ENCODE assay signal across 9 cellular contexts in the genomic region with DNA sequence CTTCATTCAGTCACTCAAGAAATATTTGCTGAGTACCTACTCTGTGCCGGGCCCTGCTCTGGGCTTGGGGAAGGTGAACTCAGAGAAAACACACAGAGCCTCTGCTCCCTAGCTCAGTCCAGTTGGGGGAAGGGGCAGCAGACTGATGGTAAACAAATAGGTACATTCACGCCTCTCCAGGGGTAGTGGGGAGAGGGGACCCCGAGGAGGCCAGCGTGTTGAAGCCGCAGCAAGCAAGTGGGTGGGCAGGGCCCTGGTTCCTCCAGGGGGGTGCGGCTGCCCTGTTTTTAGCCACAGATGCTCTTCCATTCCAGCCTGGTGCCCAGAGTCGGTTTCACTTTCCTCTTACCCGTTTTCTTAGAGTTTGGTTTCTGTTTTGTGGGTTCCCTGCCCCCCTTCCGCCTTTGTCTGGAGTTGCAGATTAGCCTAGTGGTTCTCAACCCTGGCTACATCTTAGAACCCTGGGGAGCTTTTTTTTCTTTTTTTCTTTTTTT. TPM values are rescaled to one million over a fixed set of nuclear protein-coding genes. Genes with fewer than 3 reads are reported as not detected.
DNase-seq lines count a peak whose midpoint lies in the region; ATAC-seq, FAIRE-seq and TF ChIP-seq lines count a peak whose summit lies in the region.
"Had no signal": no experiment of that assay in that cellular context is flagged by ENCODE, and none has a peak within 500 bp of the region (broad histone marks: within the 10 kb centered on the region; RNA-seq: fewer than 3 reads in every experiment).

No MANE protein-coding gene starts in this region.

- ATAC-seq in right cardiac atrium (peak; percentile 24 to 27), GM21360 (IDR thresholded peaks at IDR 0.05; ENCODE audit: unreplicated experiment) (no peak)

- peak overlapping the region; percentile 68 to 97 (median 94) for H3K27ac Mint-ChIP-seq in IgD-negative memory B cell
- H3K27ac Mint-ChIP-seq in activated CD4-positive, alpha-beta memory T cell treated with anti-CD3 and anti-CD28 coated beads, Interleukin-2, amount 10 ng/mL, durations not matched to agents 7 days and 5 days: peak overlapping the region; percentile 95

- H3K9me3 Mint-ChIP-seq in IgD-negative memory B cell: no peaks in the 10 kb centered on the region
- no peaks in the 10 kb centered on the region for H3K9me3 Mint-ChIP-seq in activated CD4-positive, alpha-beta memory T cell treated with anti-CD3 and anti-CD28 coated beads, Interleukin-2, amount 10 ng/mL, durations not matched to agents 7 days and 5 days

- H3K27me3 Mint-ChIP-seq in IgD-negative memory B cell: no peaks in the 10 kb centered on the region
- H3K27me3 Mint-ChIP-seq in activated CD4-positive, alpha-beta memory T cell treated with anti-CD3 and anti-CD28 coated beads, Interleukin-2, amount 10 ng/mL, durations not matched to agents 7 days and 5 days: no peaks in the 10 kb centered on the region

- no peak overlapping the region for H3K27ac ChIP-seq in right cardiac atrium (ENCODE audit: low read length)

- TF ChIP-seq POLR2A in GM19193 (IDR thresholded peaks at IDR 0.05; ENCODE audit: extremely low read depth, insufficient read depth, insufficient read length): peak; percentile 64

- no peaks in the 10 kb centered on the region for H3K9me3 ChIP-seq in right cardiac atrium (ENCODE audit: control insufficient read depth, low read length)

- no peak for FAIRE-seq in urothelium cell line (lab: Jason Lieb, UNC)

- POLR2A ChIA-PET in activated CD4-positive, alpha-beta memory T cell treated with anti-CD3 and anti-CD28 coated beads, Interleukin-2, amount 10 ng/mL, durations not matched to agents 7 days and 5 days (lab: Charles Lee): interaction anchor here (0.6 to 3.0 kb wide), 16 partner anchors 9 to 272 kb away, joined by 3 to 35 read pairs (median 5); partner anchors contain the start of genes BANF1, C11orf68, CCDC85B and DRAP1

- no peak overlapping the region for H3K4me3 ChIP-seq in right cardiac atrium (ENCODE audit: low read length)

- peaks cover 15 to 17% (median 16%) of the 10 kb centered on the region in 3 donors for H3K4me1 Mint-ChIP-seq in IgD-negative memory B cell
- peaks cover 48% of the 10 kb centered on the region for H3K4me1 Mint-ChIP-seq in activated CD4-positive, alpha-beta memory T cell treated with anti-CD3 and anti-CD28 coated beads, Interleukin-2, amount 10 ng/mL, durations not matched to agents 7 days and 5 days

- no peaks in the 10 kb centered on the region for H3K4me1 ChIP-seq in right cardiac atrium (ENCODE audit: control insufficient read depth, insufficient read depth, low read length)

- WGBS in right cardiac atrium: 56% methylated on average over 9 of the region's 9 CpGs

- H3K4me3 Mint-ChIP-seq in IgD-negative memory B cell: peak overlapping the region; percentile 59 to 90 (median 76)
- peak overlapping the region; percentile 69 for H3K4me3 Mint-ChIP-seq in activated CD4-positive, alpha-beta memory T cell treated with anti-CD3 and anti-CD28 coated beads, Interleukin-2, amount 10 ng/mL, durations not matched to agents 7 days and 5 days

- CTCF ChIA-PET in activated CD4-positive, alpha-beta memory T cell treated with anti-CD3 and anti-CD28 coated beads, Interleukin-2, amount 10 ng/mL, durations not matched to agents 7 days and 5 days (lab: Charles Lee): interaction anchor here (0.7 to 4.9 kb wide), 9 partner anchors 9 to 1183 kb away, joined by 3 to 43 read pairs (median 3); partner anchors contain the start of genes CCDC85B, FIBP and MUS81

- peak; percentile 87 for DNase-seq in activated CD4-positive, alpha-beta memory T cell treated with anti-CD3 and anti-CD28 coated beads, Interleukin-2, amount 10 ng/mL, durations not matched to agents 7 days and 5 days
- DNase-seq in right cardiac atrium: peak in 2 of 3 donors; percentile 13 to 57
- DNase-seq in stimulated activated CD8-positive, alpha-beta memory T cell treated with anti-CD3 and anti-CD28 coated beads, Interleukin-4, amount 100 ng/mL, for 1 hour (ENCODE audit: low read depth in 2 of 2, low spot score in 1 of 2): peak; percentile 36 to 56
- no peak for DNase-seq in urothelium cell line (ENCODE audit: low spot score)
- DNase-seq in DMS 273 treated with DMSO at 0.1 percent for 48 hours (lab: John Stamatoyannopoulos, UW): no peak

- intact Hi-C loops in right cardiac atrium (cut with DNase I): no loop called here

- H3K27me3 ChIP-seq in right cardiac atrium (ENCODE audit: control insufficient read depth, insufficient read depth): no peaks in the 10 kb centered on the region

- peaks cover 2% of the 10 kb centered on the region for H3K36me3 Mint-ChIP-seq in IgD-negative memory B cell
- no peaks in the 10 kb centered on the region for H3K36me3 Mint-ChIP-seq in activated CD4-positive, alpha-beta memory T cell treated with anti-CD3 and anti-CD28 coated beads, Interleukin-2, amount 10 ng/mL, durations not matched to agents 7 days and 5 days (ENCODE audit: low read depth)

RNA-seq across cellular contexts. Expression of gene DRAP1, which starts 8.7 kb away (rescaled TPM):
- polyA plus RNA-seq in IgD-negative memory B cell: 90.7 TPM
- total RNA-seq in activated CD4-positive, alpha-beta memory T cell treated with anti-CD3 and anti-CD28 coated beads, Interleukin-2, amount 10 ng/mL, durations not matched to agents 7 days and 5 days: 100 to 1,000 TPM; 162 to 180 TPM
- 10 to 100 TPM; 82.9 to 90.2 (median 85.2) TPM for total RNA-seq in right cardiac atrium
- 130 TPM for polyA plus RNA-seq in right cardiac atrium

RNA-seq across cellular contexts. Expression of gene C11orf68, which starts 9.1 kb away (rescaled TPM):
- polyA plus RNA-seq in IgD-negative memory B cell (61.6 TPM), right cardiac atrium (39.8 TPM)
- 10 to 100 TPM; 34.1 to 34.2 TPM for total RNA-seq in activated CD4-positive, alpha-beta memory T cell treated with anti-CD3 and anti-CD28 coated beads, Interleukin-2, amount 10 ng/mL, durations not matched to agents 7 days and 5 days
- 10 to 100 TPM; 31.1 to 41.8 (median 38.7) TPM for total RNA-seq in right cardiac atrium

RNA-seq across cellular contexts. Expression of gene TSGA10IP, which starts 17.3 kb away (rescaled TPM):
- not detected for polyA plus RNA-seq in IgD-negative memory B cell
- not detected for total RNA-seq in activated CD4-positive, alpha-beta memory T cell treated with anti-CD3 and anti-CD28 coated beads, Interleukin-2, amount 10 ng/mL, durations not matched to agents 7 days and 5 days
- total RNA-seq in right cardiac atrium: not detected
- polyA plus RNA-seq in right cardiac atrium: not detected
- total RNA-seq: T-helper 2 cell treated with Interferon-gamma antibody and Interleukin-4, amounts not matched to agents 100 ng/mL and 5 ng/mL, for 36 hours had no signal

RNA-seq across cellular contexts. Expression of gene FOSL1, which starts 27.8 kb away (rescaled TPM):
- 0.79 TPM for polyA plus RNA-seq in IgD-negative memory B cell
- total RNA-seq in activated CD4-positive, alpha-beta memory T cell treated with anti-CD3 and anti-CD28 coated beads, Interleukin-2, amount 10 ng/mL, durations not matched to agents 7 days and 5 days: 1 to 10 TPM; 4.5 to 5.0 TPM
- 1 to 10 TPM in 1 of 4 donors, under 1 TPM in 3; 0.57 to 5.5 (median 0.83) TPM for total RNA-seq in right cardiac atrium
- 2.6 TPM for polyA plus RNA-seq in right cardiac atrium

RNA-seq across cellular contexts. Expression of gene SART1, which starts 33.6 kb away (rescaled TPM):
- polyA plus RNA-seq in IgD-negative memory B cell (53.1 TPM), right cardiac atrium (41.3 TPM)
- total RNA-seq in activated CD4-positive, alpha-beta memory T cell treated with anti-CD3 and anti-CD28 coated beads, Interleukin-2, amount 10 ng/mL, durations not matched to agents 7 days and 5 days: 10 to 100 TPM; 59.5 to 61.5 TPM
- total RNA-seq in right cardiac atrium: 10 to 100 TPM; 34.3 to 41.7 (median 36.9) TPM

Comparison
In these comparisons a context has a peak if more than half of its experiments do, and no peak if none do; other contexts are left out.
1. DNase-seq: peak in activated CD4-positive, alpha-beta memory T cell treated with anti-CD3 and anti-CD28 coated beads, Interleukin-2, amount 10 ng/mL, durations not matched to agents 7 days and 5 days (single experiment), right cardiac atrium (2 of 3) and stimulated activated CD8-positive, alpha-beta memory T cell treated with anti-CD3 and anti-CD28 coated beads, Interleukin-4, amount 100 ng/mL, for 1 hour (2 of 2); none in urothelium cell line (single experiment) and DMS 273 treated with DMSO at 0.1 percent for 48 hours (single experiment).